ENCODE assay signal across 1 cellular context in the genomic region with DNA sequence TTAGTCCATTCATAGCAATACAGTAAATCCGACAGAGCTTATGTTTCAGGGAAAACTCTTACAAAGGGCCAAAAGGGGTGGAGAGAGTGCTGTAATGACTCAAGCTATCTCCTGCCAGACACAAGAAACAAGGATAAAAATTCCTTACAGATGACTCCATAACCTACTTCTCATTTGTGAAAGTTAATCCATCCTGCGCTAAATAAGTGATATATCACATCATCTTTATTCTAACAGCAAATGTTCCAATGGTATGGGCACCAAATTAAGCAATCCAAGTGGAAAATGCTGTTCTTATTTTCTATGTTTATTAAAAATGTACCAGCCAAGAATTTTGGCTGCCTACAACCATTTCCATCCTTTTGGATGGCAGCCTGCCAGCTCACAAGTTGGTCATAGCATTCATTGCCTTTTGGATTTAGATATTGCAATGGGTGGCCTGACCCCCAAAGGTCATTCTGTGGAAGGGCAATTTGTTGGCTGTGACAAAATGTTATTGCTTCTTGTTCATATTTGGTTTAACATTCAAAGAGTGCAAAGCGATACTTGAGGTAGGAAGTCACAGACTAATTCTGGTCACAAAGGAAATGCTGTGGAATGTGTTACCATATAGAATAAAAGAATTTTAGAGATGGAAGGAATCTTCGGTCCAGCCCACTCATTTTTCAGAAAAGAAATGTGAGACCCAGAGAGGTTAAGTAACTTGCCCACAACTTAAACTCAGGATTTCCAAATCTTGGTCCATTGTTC.
TF ChIP-seq lines count a peak whose summit lies in the region.

No MANE protein-coding gene starts in this region.

TF ChIP-seq in SK-N-SH, 30 proteins besides CTCF, POLR2A, EP300 and RAD21 (continued from another document):
- TF ChIP-seq PBX3 (IDR thresholded peaks at IDR 0.05) (peak; percentile 71; the same call in 1 of the 2 replicates), TCF12 (IDR thresholded peaks at IDR 0.05) (peak; percentile 82), POLR2AphosphoS5 (IDR thresholded peaks at IDR 0.05; ENCODE audit: low read depth, low read length) (peak; percentile 75; the same call in 1 of the 2 replicates), FOSL2 (IDR thresholded peaks at IDR 0.05; ENCODE audit: borderline replicate concordance, low read depth) (peak; percentile 90), USF2 (IDR thresholded peaks at IDR 0.05; ENCODE audit: borderline replicate concordance, low read depth, low read length) (no peak), FOXJ3 (CRISPR knock-in tag; IDR thresholded peaks at IDR 0.05) (no peak), FOXM1 (IDR thresholded peaks at IDR 0.05; ENCODE audit: low read depth) (no peak), NFIC (IDR thresholded peaks at IDR 0.05; ENCODE audit: borderline replicate concordance) (peak; percentile 89), JUND (IDR thresholded peaks at IDR 0.05) (peak; percentile 86), TEAD4 (IDR thresholded peaks at IDR 0.05; ENCODE audit: borderline replicate concordance, insufficient read depth) (peak; percentile 76), YY1 (IDR thresholded peaks at IDR 0.05; ENCODE audit: low read depth) (no peak), ELF1 (IDR thresholded peaks at IDR 0.05) (no peak)
TF ChIP-seq in SK-N-SH: peak in this region for 9.
